In the genomic region with DNA sequence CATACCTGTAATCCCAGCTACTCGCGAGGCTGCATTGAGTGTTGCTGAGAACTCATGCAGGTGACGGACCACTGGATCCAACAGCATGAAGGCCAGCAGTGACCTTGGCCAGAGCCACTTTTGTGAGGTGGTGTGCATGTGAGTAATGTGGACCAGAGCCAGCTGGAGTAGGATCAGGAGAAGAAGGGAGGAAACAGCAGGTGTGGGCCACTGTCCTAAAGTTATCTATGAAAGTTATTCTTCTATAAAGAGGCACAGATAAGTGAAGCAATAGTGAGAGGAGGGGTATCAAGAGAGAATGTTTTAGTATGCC, we compare ENCODE assay signal across 18 cellular contexts. TPM values are rescaled to one million over a fixed set of nuclear protein-coding genes. Genes with fewer than 3 reads are reported as not detected.
DNase-seq lines count a peak whose midpoint lies in the region; ATAC-seq and TF ChIP-seq lines count a peak whose summit lies in the region.
"Had no signal": no experiment of that assay in that cellular context is flagged by ENCODE, and none has a peak within 500 bp of the region (broad histone marks: within the 10 kb centered on the region; RNA-seq: fewer than 3 reads in every experiment).

No MANE protein-coding gene starts in this region.

- H2AFZ ChIP-seq in H9 (ENCODE audit: low read length): no peak overlapping the region

- H4K5ac ChIP-seq in H9 (ENCODE audit: insufficient read length, low read depth, low read length): no peak overlapping the region

- no peaks in the 10 kb centered on the region for H3K79me2 ChIP-seq in H9 (ENCODE audit: insufficient read depth, low read length)

- H3K4ac ChIP-seq in H9 (ENCODE audit: low read depth, low read length): no peak overlapping the region

- 0 out of 2 replicates have a peak overlapping the region, but pooled peaks have one; percentile 8 for H3K14ac ChIP-seq in H9 (ENCODE audit: insufficient read depth, low read length)

- H2BK5ac ChIP-seq in H9 (ENCODE audit: insufficient read length, low read length): no peak overlapping the region

- H3K18ac ChIP-seq in H9 (ENCODE audit: insufficient read length, low read depth, low read length): no peak overlapping the region

- DNase-seq in H9 (peak; percentile 10), NCI-H2029 (lab: John Stamatoyannopoulos, UW) (peak; percentile 46), body of pancreas (peak; percentile 80 to 91 (median 88)), inferior parietal cortex (ENCODE audit: extremely low spot score) (no peak), COR-L47 (lab: John Stamatoyannopoulos, UW) (no peak)
- DNase-seq in natural killer cell treated with Interleukin-12 subunit alpha and Interleukin-12 subunit beta and Interleukin-15 and Interleukin-18, amount 100 ng/mL, for 72 hours (ENCODE audit: low spot score): no peak
- DNase-seq: ACHN, AML-193, HFFc6, MG63, NCI-H1092 treated with DMSO at 0.1 percent for 48 hours, NCI-H526 treated with DMSO at 0.1 percent for 48 hours, RPMI8226, SIG-M5 had no signal

- H3K4me1 ChIP-seq in H9 (ENCODE audit: insufficient read depth, low read length): no peaks in the 10 kb centered on the region; the same call in 1 of the 2 replicates
- peaks cover 8% of the 10 kb centered on the region for H3K4me1 ChIP-seq in body of pancreas

- no peak overlapping the region for H2BK15ac ChIP-seq in H9 (ENCODE audit: low read depth, low read length)

- H3K4me2 ChIP-seq in H9 (ENCODE audit: insufficient read depth, insufficient read length, low read length): no peak overlapping the region

- H3K4me3 Mint-ChIP-seq in H9: no peak overlapping the region
- peak overlapping the region; percentile 70 for H3K4me3 Mint-ChIP-seq in natural killer cell treated with Interleukin-12 subunit alpha and Interleukin-12 subunit beta and Interleukin-15 and Interleukin-18, amount 100 ng/mL, for 72 hours
- H3K4me3 Mint-ChIP-seq: CD14-positive monocyte, HFFc6 had no signal

- H3K36me3 ChIP-seq in body of pancreas (replicated peaks in 1 of 2; ENCODE audit: insufficient read depth in 1 of 2, low read depth in 2 of 2): no peaks in the 10 kb centered on the region
- H3K36me3 ChIP-seq: MG63 had no signal

- no peaks in the 10 kb centered on the region for H3K23me2 ChIP-seq in H9 (ENCODE audit: insufficient read length, low read depth, low read length, poor library complexity, severe bottlenecking)

- H3K9me3 ChIP-seq in H9 (ENCODE audit: control insufficient read depth, low read depth, low read length): no peaks in the 10 kb centered on the region
- H3K9me3 ChIP-seq in body of pancreas: no peaks in the 10 kb centered on the region
- H3K9me3 ChIP-seq: MG63 had no signal

- H3K9me3 Mint-ChIP-seq in H9: peaks cover 0 to 4% of the 10 kb centered on the region in 2 experiments; a peak in 2 of 5 replicates
- H3K9me3 Mint-ChIP-seq in natural killer cell treated with Interleukin-12 subunit alpha and Interleukin-12 subunit beta and Interleukin-15 and Interleukin-18, amount 100 ng/mL, for 72 hours: no peaks in the 10 kb centered on the region
- H3K9me3 Mint-ChIP-seq: HFFc6 had no signal

- no peak overlapping the region for H4K91ac ChIP-seq in H9 (ENCODE audit: insufficient read length, low read depth, low read length)

- H3T11ph ChIP-seq in H9 (ENCODE audit: low read length): no peak overlapping the region

- TF ChIP-seq CTCF in H9 (conservative IDR thresholded peaks at IDR 0.05): no peak
- no peak for TF ChIP-seq CTCF in body of pancreas (IDR thresholded peaks at IDR 0.05)

- no peaks in the 10 kb centered on the region for H4K20me1 ChIP-seq in H9 (ENCODE audit: control insufficient read depth, insufficient read depth, insufficient read length)

- no peak overlapping the region for H3K27ac ChIP-seq in H9 (ENCODE audit: insufficient read length, low read depth, low read length)
- H3K27ac ChIP-seq in body of pancreas: peak overlapping the region in 1 of 4 donors; percentile 46

- no peak overlapping the region for H3K4me3 ChIP-seq in body of pancreas
- H3K4me3 ChIP-seq: MG63 had no signal

- no peak overlapping the region for H2BK20ac ChIP-seq in H9 (ENCODE audit: low read depth, low read length, poor library complexity, severe bottlenecking)

- intact Hi-C loops in body of pancreas (cut with DNase I): no loop called here

- TF ChIP-seq POLR2A in body of pancreas (IDR thresholded peaks at IDR 0.05): no peak

- no peak overlapping the region for H2BK12ac ChIP-seq in H9 (ENCODE audit: insufficient read length, low read depth, low read length)

- H4K8ac ChIP-seq in H9 (replicated peaks; ENCODE audit: insufficient read length, low read depth, low read length): no peak overlapping the region

- H2AK5ac ChIP-seq in H9 (ENCODE audit: insufficient read length, low read length): no peak overlapping the region

- no peak overlapping the region for H3K56ac ChIP-seq in H9 (ENCODE audit: insufficient read length, low read depth, low read length)

- H2BK120ac ChIP-seq in H9 (ENCODE audit: low read depth, low read length, poor library complexity, severe bottlenecking): no peak overlapping the region

- H3K23ac ChIP-seq in H9 (ENCODE audit: insufficient read length, low read depth, low read length): no peak overlapping the region

- H3K4me1 Mint-ChIP-seq in H9: peaks cover 15 to 18% of the 10 kb centered on the region in 2 experiments
- H3K4me1 Mint-ChIP-seq in natural killer cell treated with Interleukin-12 subunit alpha and Interleukin-12 subunit beta and Interleukin-15 and Interleukin-18, amount 100 ng/mL, for 72 hours (ENCODE audit: low read depth in 2 of 2): peaks cover 39 to 40% of the 10 kb centered on the region in 2 donors

- no peaks in the 10 kb centered on the region for H3K27me3 ChIP-seq in H9 (ENCODE audit: insufficient read depth, low read length)
- no peaks in the 10 kb centered on the region for H3K27me3 ChIP-seq in body of pancreas
- H3K27me3 ChIP-seq: MG63 had no signal

- no peak overlapping the region for H3K27ac Mint-ChIP-seq in H9
- peak overlapping the region; percentile 48 to 87 for H3K27ac Mint-ChIP-seq in natural killer cell treated with Interleukin-12 subunit alpha and Interleukin-12 subunit beta and Interleukin-15 and Interleukin-18, amount 100 ng/mL, for 72 hours
- H3K27ac Mint-ChIP-seq: HFFc6 had no signal

- H3K27me3 Mint-ChIP-seq in H9 (ENCODE audit: low read depth): no peaks in the 10 kb centered on the region
- H3K27me3 Mint-ChIP-seq in natural killer cell treated with Interleukin-12 subunit alpha and Interleukin-12 subunit beta and Interleukin-15 and Interleukin-18, amount 100 ng/mL, for 72 hours: no peaks in the 10 kb centered on the region

- no peaks in the 10 kb centered on the region; a peak in 1 of 7 replicates for H3K36me3 Mint-ChIP-seq in H9 (ENCODE audit: insufficient read depth in 1 of 3, low read depth in 3 of 3)
- H3K36me3 Mint-ChIP-seq in natural killer cell treated with Interleukin-12 subunit alpha and Interleukin-12 subunit beta and Interleukin-15 and Interleukin-18, amount 100 ng/mL, for 72 hours: no peaks in the 10 kb centered on the region
- H3K36me3 Mint-ChIP-seq: CD14-positive monocyte had no signal

- WGBS in H9 (ENCODE audit: extremely low coverage, insufficient read length, low lambda C conversion rate): no CpG with 5 or more reads among the region's 3 CpGs
- WGBS in body of pancreas, 2 donors: 31 to 34% methylated on average over 3 of the region's 3 CpGs

- H3K79me1 ChIP-seq in H9 (ENCODE audit: insufficient read depth, low read depth, low read length, poor library complexity, severe bottlenecking): no peaks in the 10 kb centered on the region

- peak; percentile 95 for ATAC-seq in body of pancreas
- ATAC-seq in natural killer cell treated with Interleukin-12 subunit alpha and Interleukin-12 subunit beta and Interleukin-15 and Interleukin-18, amount 100 ng/mL, for 72 hours: no peak
- no peak for ATAC-seq in HG03097 (IDR thresholded peaks at IDR 0.05; ENCODE audit: low FRiP score, unreplicated experiment)

- no peak overlapping the region for H3K9ac ChIP-seq in H9 (ENCODE audit: extremely low read depth, insufficient read length, low read length)

RNA-seq across cellular contexts. Expression of a gene that starts 47.8 kb away (rescaled TPM):
- total RNA-seq in H9 (2021) (3.4 and 5.1 TPM in 2 replicates), body of pancreas (under 1 TPM in 1 of 2 donors, not detected in 1; 0.26 TPM)
- total RNA-seq in natural killer cell treated with Interleukin-12 subunit alpha and Interleukin-12 subunit beta and Interleukin-15 and Interleukin-18, amount 100 ng/mL, for 72 hours: 1 to 10 TPM; 1.1 to 1.3 TPM
- total RNA-seq: H4, HT-29 had no signal

Comparison
In these comparisons a context has a peak if more than half of its experiments do, and no peak if none do; other contexts are left out.
1. DNase-seq: peak in H9 (single experiment), NCI-H2029 (single experiment) and body of pancreas (4 of 4); none in natural killer cell treated with Interleukin-12 subunit alpha and Interleukin-12 subunit beta and Interleukin-15 and Interleukin-18, amount 100 ng/mL, for 72 hours (single experiment), inferior parietal cortex (single experiment) and COR-L47 (single experiment).
2. H3K27ac Mint-ChIP-seq: peak in natural killer cell treated with Interleukin-12 subunit alpha and Interleukin-12 subunit beta and Interleukin-15 and Interleukin-18, amount 100 ng/mL, for 72 hours (2 of 2); none in H9 (0 of 3).